In the genomic region with DNA sequence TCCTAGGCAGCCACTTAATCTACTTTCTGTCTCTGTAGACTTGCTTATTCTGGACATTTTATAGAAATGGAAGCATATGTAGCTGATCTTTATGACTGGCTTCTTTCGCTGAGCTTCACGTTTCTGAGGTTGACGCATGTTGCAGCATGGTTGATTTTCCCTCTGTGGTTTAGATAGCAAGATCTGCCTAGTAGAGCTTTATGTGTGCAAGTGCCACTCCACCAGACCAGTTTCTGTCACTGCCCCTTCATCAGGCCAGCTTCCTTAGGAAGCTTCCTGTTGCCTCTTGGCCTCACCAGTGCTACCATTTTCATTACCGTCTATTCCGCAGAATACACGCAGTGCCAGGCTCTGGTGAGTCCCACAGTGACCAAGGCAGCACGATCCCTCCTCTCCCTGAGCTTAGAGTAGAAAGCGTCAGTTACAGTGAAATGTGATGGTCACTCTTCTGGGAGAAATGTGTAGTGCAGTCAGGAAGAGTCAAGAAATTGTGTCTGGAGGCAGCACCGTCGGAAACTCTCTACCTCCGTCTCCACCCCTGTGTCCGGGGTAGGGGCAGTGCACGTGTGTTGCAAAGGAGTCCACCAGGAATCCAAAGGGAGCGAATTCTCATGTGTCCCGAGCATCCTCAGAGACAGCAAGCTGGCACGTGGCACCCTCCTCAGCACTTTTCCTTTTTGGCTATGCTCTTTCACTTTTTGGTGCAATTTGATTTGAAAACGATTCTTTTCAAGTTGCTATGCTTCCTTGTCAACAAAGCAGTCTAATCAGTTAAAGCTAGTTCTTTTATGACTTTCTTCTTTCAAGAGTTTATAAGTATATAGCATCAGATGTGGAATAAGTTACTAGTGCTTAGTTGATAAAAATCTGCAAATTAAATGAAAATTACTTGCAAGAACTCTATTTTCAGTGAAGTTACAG, we compare ENCODE assay signal across 15 cellular contexts. TPM values are rescaled to one million over a fixed set of nuclear protein-coding genes. Genes with fewer than 3 reads are reported as not detected.
DNase-seq lines count a peak whose midpoint lies in the region; ATAC-seq and TF ChIP-seq lines count a peak whose summit lies in the region.
"Had no signal": no experiment of that assay in that cellular context is flagged by ENCODE, and none has a peak within 500 bp of the region (broad histone marks: within the 10 kb centered on the region; RNA-seq: fewer than 3 reads in every experiment).

No MANE protein-coding gene starts in this region.

- H3K27me3 Mint-ChIP-seq in activated CD4-positive, alpha-beta T cell treated with anti-CD3 and anti-CD28 coated beads, Interleukin-2, amount 10 ng/mL, durations not matched to agents 24 days and 14 days = no peaks in the 10 kb centered on the region
- no peaks in the 10 kb centered on the region for H3K27me3 Mint-ChIP-seq in WTC11 (ENCODE audit: low read depth)

- H4K20me1 ChIP-seq in PC-9 (ENCODE audit: insufficient read depth) = peaks cover 6% of the 10 kb centered on the region; the same call in 1 of the 2 replicates

- H3K36me3 Mint-ChIP-seq in activated CD4-positive, alpha-beta T cell treated with anti-CD3 and anti-CD28 coated beads, Interleukin-2, amount 10 ng/mL, durations not matched to agents 24 days and 14 days (ENCODE audit: low read depth) = peaks cover 65% of the 10 kb centered on the region
- peaks cover 21% of the 10 kb centered on the region for H3K36me3 Mint-ChIP-seq in WTC11

- CTCF ChIA-PET in WTC11 (lab: Charles Lee) (interaction anchor here (0.6 to 0.8 kb wide), 2 partner anchors 34 to 260 kb away, joined by 3 read pairs; no protein-coding TSS in a partner anchor), PC-9 (lab: Charles Lee) (no interaction called here)

- H3K27ac ChIP-seq in spleen = peak overlapping the region; percentile 40 to 92 (median 86)
- no peak overlapping the region for H3K27ac ChIP-seq in PC-9
- H3K27ac ChIP-seq: adrenal gland, suprapubic skin had no signal

- peak overlapping the region; percentile 52 for H3K4me3 Mint-ChIP-seq in activated CD4-positive, alpha-beta T cell treated with anti-CD3 and anti-CD28 coated beads, Interleukin-2, amount 10 ng/mL, durations not matched to agents 24 days and 14 days
- no peak overlapping the region for H3K4me3 Mint-ChIP-seq in WTC11

- no peaks in the 10 kb centered on the region for H3K79me2 ChIP-seq in PC-9 (ENCODE audit: low read depth)

- peaks cover 70% of the 10 kb centered on the region for H3K4me1 Mint-ChIP-seq in activated CD4-positive, alpha-beta T cell treated with anti-CD3 and anti-CD28 coated beads, Interleukin-2, amount 10 ng/mL, durations not matched to agents 24 days and 14 days
- no peaks in the 10 kb centered on the region for H3K4me1 Mint-ChIP-seq in WTC11

- no peak overlapping the region for H2AFZ ChIP-seq in PC-9

- H3K9me3 ChIP-seq in spleen (no peaks in the 10 kb centered on the region), PC-9 (ENCODE audit: insufficient read depth, low read depth) (no peaks in the 10 kb centered on the region), mucosa of descending colon (no peaks in the 10 kb centered on the region)
- H3K9me3 ChIP-seq: adrenal gland, suprapubic skin had no signal

- H3K36me3 ChIP-seq in spleen (peaks cover 0 to 81% (median 11%) of the 10 kb centered on the region in 6 donors), PC-9 (ENCODE audit: low read depth) (0 out of 2 replicates have a peak, but pooled peaks cover 11% of the 10 kb centered on the region), mucosa of descending colon (ENCODE audit: low read depth) (no peaks in the 10 kb centered on the region)
- H3K36me3 ChIP-seq: adrenal gland had no signal

- no peaks in the 10 kb centered on the region for H3K9me2 ChIP-seq in PC-9 (ENCODE audit: insufficient read depth)

- H3K4me1 ChIP-seq in spleen (peaks cover 41 to 86% (median 68%) of the 10 kb centered on the region in 6 donors), PC-9 (replicated peaks; ENCODE audit: insufficient read depth) (no peaks in the 10 kb centered on the region), mucosa of descending colon (ENCODE audit: low read depth) (peaks cover 8% of the 10 kb centered on the region)

- POLR2A ChIA-PET in WTC11 (lab: Charles Lee) = interaction anchor here (0.6 to 0.8 kb wide), 2 partner anchors 17 to 22 kb away, joined by 3 to 4 read pairs; no protein-coding TSS in a partner anchor
- POLR2A ChIA-PET in PC-9 (lab: Charles Lee; ENCODE audit: unreplicated experiment) = no interaction called here

- BruUV-seq in PC-9 (replicated peaks; lab: Mats Ljungman, UMichigan) = no TSS peak

- 78 to 89% (median 83%) methylated on average over 17 of the region's 17 CpGs for WGBS in spleen, 5 donors

- no peak overlapping the region for H3K4me3 ChIP-seq in spleen
- H3K4me3 ChIP-seq in PC-9 = no peak overlapping the region
- H3K4me3 ChIP-seq in mucosa of descending colon = no peak overlapping the region
- H3K4me3 ChIP-seq: adrenal gland, K562, suprapubic skin had no signal

- H3F3A ChIP-seq in PC-9 (ENCODE audit: insufficient read depth, low read depth) = no peaks in the 10 kb centered on the region; the same call in 1 of the 2 replicates

- no peak for TF ChIP-seq POLR2A in spleen (IDR thresholded peaks at IDR 0.05)

- TF ChIP-seq CTCF in WTC11 (IDR thresholded peaks at IDR 0.05) (no peak), spleen (IDR thresholded peaks at IDR 0.05 in 8 of 11, conservative IDR thresholded peaks at IDR 0.05 in 3 of 11) (no peak), PC-9 (conservative IDR thresholded peaks at IDR 0.05) (no peak), mucosa of descending colon (IDR thresholded peaks at IDR 0.05) (no peak)

- no peak for DNase-seq in activated CD4-positive, alpha-beta T cell treated with anti-CD3 and anti-CD28 coated beads, Interleukin-2, amount 10 ng/mL, durations not matched to agents 24 days and 14 days
- no peak for DNase-seq in activated CD4-positive, alpha-beta T cell treated with anti-CD3 and anti-CD28 coated beads, Interleukin-2, amount 50 U/mL, for 1 hour
- DNase-seq in WTC11 (ENCODE audit: low spot score) (no peak), spleen (no peak), PC-9 (no peak), mucosa of descending colon (no peak)
- peak; percentile 50 for DNase-seq in central memory CD4-positive, alpha-beta T cell
- DNase-seq: adrenal gland, hypothalamus, NCI-H1417 treated with DMSO at 0.1 percent for 48 hours, NCI-H446 treated with DMSO at 0.1 percent for 48 hours, PC-3 had no signal

- H3K27me3 ChIP-seq in spleen (replicated peaks in 1 of 7) (no peaks in the 10 kb centered on the region), PC-9 (ENCODE audit: insufficient read depth, low read depth) (no peaks in the 10 kb centered on the region)
- H3K27me3 ChIP-seq: adrenal gland, suprapubic skin had no signal

- ATAC-seq in WTC11 = peak; percentile 22
- no peak for ATAC-seq in mucosa of descending colon
- ATAC-seq in HG02571 (IDR thresholded peaks at IDR 0.05; ENCODE audit: unreplicated experiment) = no peak
- ATAC-seq: K562, PC-3 had no signal

- H3K4me2 ChIP-seq in PC-9 = no peak overlapping the region

- H3K9me3 Mint-ChIP-seq in activated CD4-positive, alpha-beta T cell treated with anti-CD3 and anti-CD28 coated beads, Interleukin-2, amount 10 ng/mL, durations not matched to agents 24 days and 14 days = no peaks in the 10 kb centered on the region
- H3K9me3 Mint-ChIP-seq in WTC11 = no peaks in the 10 kb centered on the region

- intact Hi-C loops in activated CD4-positive, alpha-beta T cell treated with anti-CD3 and anti-CD28 coated beads, Interleukin-2, amount 10 ng/mL, durations not matched to agents 24 days and 14 days (cut with micrococcal nuclease) = no loop called here
- intact Hi-C loops in spleen (cut with DNase I; ENCODE audit: low total_unique reads) (loop anchor here (5.0 kb wide), 1 partner anchor 40 kb away; no protein-coding TSS in a partner anchor), PC-9 (cut with micrococcal nuclease; ENCODE audit: unreplicated experiment) (no loop called here), mucosa of descending colon (cut with DNase I, micrococcal nuclease) (no loop called here)

- H3K27ac Mint-ChIP-seq in activated CD4-positive, alpha-beta T cell treated with anti-CD3 and anti-CD28 coated beads, Interleukin-2, amount 10 ng/mL, durations not matched to agents 24 days and 14 days = peak overlapping the region; percentile 75
- 0 out of 2 replicates have a peak overlapping the region, but pooled peaks have one; percentile 13 for H3K27ac Mint-ChIP-seq in WTC11

TF ChIP-seq in WTC11, 78 proteins besides CTCF, POLR2A, EP300 and RAD21 (continues in another document):
- TF ChIP-seq, protein P1, sequence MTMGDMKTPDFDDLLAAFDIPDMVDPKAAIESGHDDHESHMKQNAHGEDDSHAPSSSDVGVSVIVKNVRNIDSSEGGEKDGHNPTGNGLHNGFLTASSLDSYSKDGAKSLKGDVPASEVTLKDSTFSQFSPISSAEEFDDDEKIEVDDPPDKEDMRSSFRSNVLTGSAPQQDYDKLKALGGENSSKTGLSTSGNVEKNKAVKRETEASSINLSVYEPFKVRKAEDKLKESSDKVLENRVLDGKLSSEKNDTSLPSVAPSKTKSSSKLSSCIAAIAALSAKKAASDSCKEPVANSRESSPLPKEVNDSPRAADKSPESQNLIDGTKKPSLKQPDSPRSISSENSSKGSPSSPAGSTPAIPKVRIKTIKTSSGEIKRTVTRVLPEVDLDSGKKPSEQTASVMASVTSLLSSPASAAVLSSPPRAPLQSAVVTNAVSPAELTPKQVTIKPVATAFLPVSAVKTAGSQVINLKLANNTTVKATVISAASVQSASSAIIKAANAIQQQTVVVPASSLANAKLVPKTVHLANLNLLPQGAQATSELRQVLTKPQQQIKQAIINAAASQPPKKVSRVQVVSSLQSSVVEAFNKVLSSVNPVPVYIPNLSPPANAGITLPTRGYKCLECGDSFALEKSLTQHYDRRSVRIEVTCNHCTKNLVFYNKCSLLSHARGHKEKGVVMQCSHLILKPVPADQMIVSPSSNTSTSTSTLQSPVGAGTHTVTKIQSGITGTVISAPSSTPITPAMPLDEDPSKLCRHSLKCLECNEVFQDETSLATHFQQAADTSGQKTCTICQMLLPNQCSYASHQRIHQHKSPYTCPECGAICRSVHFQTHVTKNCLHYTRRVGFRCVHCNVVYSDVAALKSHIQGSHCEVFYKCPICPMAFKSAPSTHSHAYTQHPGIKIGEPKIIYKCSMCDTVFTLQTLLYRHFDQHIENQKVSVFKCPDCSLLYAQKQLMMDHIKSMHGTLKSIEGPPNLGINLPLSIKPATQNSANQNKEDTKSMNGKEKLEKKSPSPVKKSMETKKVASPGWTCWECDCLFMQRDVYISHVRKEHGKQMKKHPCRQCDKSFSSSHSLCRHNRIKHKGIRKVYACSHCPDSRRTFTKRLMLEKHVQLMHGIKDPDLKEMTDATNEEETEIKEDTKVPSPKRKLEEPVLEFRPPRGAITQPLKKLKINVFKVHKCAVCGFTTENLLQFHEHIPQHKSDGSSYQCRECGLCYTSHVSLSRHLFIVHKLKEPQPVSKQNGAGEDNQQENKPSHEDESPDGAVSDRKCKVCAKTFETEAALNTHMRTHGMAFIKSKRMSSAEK (CRISPR knock-in tag; IDR thresholded peaks at IDR 0.05; ENCODE audit: borderline replicate concordance) = no peak

RNA-seq across cellular contexts. Expression of a gene that starts 45.4 kb away (rescaled TPM):
- total RNA-seq in activated CD4-positive, alpha-beta T cell treated with anti-CD3 and anti-CD28 coated beads, Interleukin-2, amount 10 ng/mL, durations not matched to agents 24 days and 14 days = 36.8 and 37.1 TPM in 2 replicates
- total RNA-seq in WTC11 (2021) (0.13 to 0.14 TPM in 2 of 3 replicates, not detected in the other), spleen (10 to 100 TPM; 29.1 to 83.6 (median 53.4) TPM), PC-9 (2021) (not detected in 2 replicates), mucosa of descending colon (10 to 100 TPM in 1 of 3 donors, 1 to 10 TPM in 2; 1.6 to 15.3 (median 5.0) TPM)
- polyA plus RNA-seq in spleen = 10 to 100 TPM; 56.0 to 68.0 (median 60.6) TPM
- total RNA-seq: PC-3 had no signal
